ENCODE assay signal across 20 cellular contexts in the genomic region with DNA sequence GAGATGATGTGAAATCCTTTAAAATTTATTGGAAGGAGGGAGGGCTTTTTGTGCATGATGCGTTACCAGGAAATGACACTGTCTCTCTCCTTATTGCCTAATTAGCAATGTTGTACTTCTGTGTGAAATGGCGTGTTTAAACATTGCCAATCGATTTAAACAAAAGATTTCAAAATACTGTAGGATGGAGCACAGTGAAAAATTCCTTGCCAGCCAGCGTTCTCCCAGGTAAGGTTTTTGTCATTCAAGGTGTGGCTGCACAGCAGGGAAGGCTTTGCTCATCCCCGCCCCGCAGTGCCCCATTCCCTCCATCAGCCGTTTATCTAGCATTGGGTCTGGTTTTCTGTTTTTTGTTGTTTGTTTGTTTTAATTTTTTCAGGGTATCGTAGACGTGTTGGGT.
DNase-seq lines count a peak whose midpoint lies in the region; ATAC-seq and TF ChIP-seq lines count a peak whose summit lies in the region.
"Had no signal": no experiment of that assay in that cellular context is flagged by ENCODE, and none has a peak within 500 bp of the region (broad histone marks: within the 10 kb centered on the region; RNA-seq: fewer than 3 reads in every experiment).

No MANE protein-coding gene starts in this region.

- H2AFZ ChIP-seq in OCI-LY7 (ENCODE audit: low read length): no peak overlapping the region

- H3K4me1 ChIP-seq in OCI-LY7 (ENCODE audit: insufficient read depth, low read length, poor library complexity, severe bottlenecking) (peaks cover 66% of the 10 kb centered on the region), iPS-20b (ENCODE audit: insufficient read depth, low read length) (peaks cover 20% of the 10 kb centered on the region), vagina (no peaks in the 10 kb centered on the region)

- H3K36me3 ChIP-seq in OCI-LY7 (ENCODE audit: insufficient read depth, low read length): peaks cover 12% of the 10 kb centered on the region; the same call in 1 of the 2 replicates
- no peaks in the 10 kb centered on the region for H3K36me3 ChIP-seq in iPS-20b (ENCODE audit: insufficient read depth, low read depth, low read length)
- H3K36me3 ChIP-seq in vagina: no peaks in the 10 kb centered on the region
- H3K36me3 ChIP-seq: BLaER1 treated with 17β-estradiol and CSF1 and Interleukin-3, amounts not matched to agents 10 nM and 100 nM had no signal

- H3K9ac ChIP-seq in iPS-20b (ENCODE audit: low read depth, low read length): no peak overlapping the region; the same call in 1 of the 2 replicates
- H3K9ac ChIP-seq: BLaER1 treated with 17β-estradiol and CSF1 and Interleukin-3, amounts not matched to agents 10 nM and 100 nM had no signal

- H3K27me3 ChIP-seq in iPS-20b (ENCODE audit: insufficient read depth, low read length) (no peaks in the 10 kb centered on the region), vagina (no peaks in the 10 kb centered on the region)
- H3K27me3 ChIP-seq: BLaER1 treated with 17β-estradiol and CSF1 and Interleukin-3, amounts not matched to agents 10 nM and 100 nM had no signal

- POLR2A ChIA-PET in OCI-LY7 (lab: Charles Lee): no interaction called here

- no TSS peak for BruUV-seq in OCI-LY7 (replicated peaks; lab: Mats Ljungman, UMichigan)

- no peaks in the 10 kb centered on the region for H3K9me3 ChIP-seq in OCI-LY7 (ENCODE audit: low read length)
- H3K9me3 ChIP-seq in iPS-20b (ENCODE audit: insufficient read depth, low read depth, low read length): no peaks in the 10 kb centered on the region
- no peaks in the 10 kb centered on the region for H3K9me3 ChIP-seq in vagina
- H3K9me3 ChIP-seq: BLaER1 treated with 17β-estradiol and CSF1 and Interleukin-3, amounts not matched to agents 10 nM and 100 nM had no signal

- H3K4me3 ChIP-seq in OCI-LY7 (ENCODE audit: low read depth, low read length, poor library complexity, severe bottlenecking) (peak overlapping the region; percentile 29), iPS-20b (ENCODE audit: low read length) (peak overlapping the region; percentile 3; the same call in 1 of the 2 replicates), vagina (no peak overlapping the region)
- H3K4me3 ChIP-seq: BLaER1 treated with 17β-estradiol and CSF1 and Interleukin-3, amounts not matched to agents 10 nM and 100 nM had no signal

- TF ChIP-seq CTCF in OCI-LY7 (conservative IDR thresholded peaks at IDR 0.05; ENCODE audit: low read length) (no peak), vagina (IDR thresholded peaks at IDR 0.05) (no peak)

- intact Hi-C loops in cardiac septum (cut with DNase I) (no loop called here), Right ventricle myocardium inferior (cut with DNase I) (no loop called here), OCI-LY7 (cut with micrococcal nuclease; ENCODE audit: unreplicated experiment) (no loop called here), vagina (cut with DNase I) (no loop called here)

- no peak for TF ChIP-seq POLR2A in vagina (IDR thresholded peaks at IDR 0.05)

- H4K20me1 ChIP-seq in OCI-LY7 (ENCODE audit: insufficient read depth, low read length): no peaks in the 10 kb centered on the region
- H4K20me1 ChIP-seq: BLaER1 treated with 17β-estradiol and CSF1 and Interleukin-3, amounts not matched to agents 10 nM and 100 nM had no signal

- CTCF ChIA-PET in OCI-LY7 (lab: Charles Lee; ENCODE audit: unreplicated experiment): no interaction called here

- H3K4me2 ChIP-seq in OCI-LY7 (ENCODE audit: low read length): peak overlapping the region; percentile 54
- H3K4me2 ChIP-seq: BLaER1 treated with 17β-estradiol and CSF1 and Interleukin-3, amounts not matched to agents 10 nM and 100 nM had no signal

- H3K9me2 ChIP-seq in OCI-LY7 (ENCODE audit: insufficient read depth, low read length): no peaks in the 10 kb centered on the region

- ATAC-seq in Right ventricle myocardium inferior (no peak), HG03378 (IDR thresholded peaks at IDR 0.05; ENCODE audit: unreplicated experiment) (no peak)
- ATAC-seq: T-cell had no signal

- peaks cover 14% of the 10 kb centered on the region; the same call in 1 of the 2 replicates for H3K79me2 ChIP-seq in OCI-LY7 (ENCODE audit: insufficient read depth, low read depth, low read length)

- H3K27ac ChIP-seq in OCI-LY7 (ENCODE audit: low read depth, low read length, poor library complexity, severe bottlenecking): no peak overlapping the region
- no peak overlapping the region for H3K27ac ChIP-seq in iPS-20b (ENCODE audit: low read length)
- H3K27ac ChIP-seq in vagina: no peak overlapping the region
- H3K27ac ChIP-seq: BLaER1 treated with 17β-estradiol and CSF1 and Interleukin-3, amounts not matched to agents 10 nM and 100 nM had no signal

- DNase-seq in cardiac septum (ENCODE audit: low spot score) (peak; percentile 15), Right ventricle myocardium inferior (ENCODE audit: missing footprints) (no peak), OCI-LY7 (ENCODE audit: low spot score) (no peak), vagina (ENCODE audit: extremely low spot score in 2 of 2) (no peak), Ammon's horn (ENCODE audit: low spot score) (no peak)
- no peak for DNase-seq in activated CD4-positive, alpha-beta T cell treated with anti-CD3 and anti-CD28 coated beads for 1 hour
- DNase-seq: CD4-positive, alpha-beta T cell; NCI-H1105; NCI-H1436 treated with DMSO at 0.1 percent for 48 hours; NCI-H187 treated with DMSO at 0.1 percent for 48 hours; NCI-H2171 treated with DMSO at 0.1 percent for 48 hours; NCI-H345; NCI-H510A treated with DMSO at 0.1 percent for 48 hours; NCI-H774; RPMI8226; SHP77; T-cell had no signal

Comparison
In these comparisons a context has a peak if more than half of its experiments do, and no peak if none do; other contexts are left out.
1. H3K4me3 ChIP-seq: peak in OCI-LY7 (single experiment) and iPS-20b (single experiment); none in vagina (0 of 2).